ENCODE assay signal across 21 cellular contexts in the genomic region with DNA sequence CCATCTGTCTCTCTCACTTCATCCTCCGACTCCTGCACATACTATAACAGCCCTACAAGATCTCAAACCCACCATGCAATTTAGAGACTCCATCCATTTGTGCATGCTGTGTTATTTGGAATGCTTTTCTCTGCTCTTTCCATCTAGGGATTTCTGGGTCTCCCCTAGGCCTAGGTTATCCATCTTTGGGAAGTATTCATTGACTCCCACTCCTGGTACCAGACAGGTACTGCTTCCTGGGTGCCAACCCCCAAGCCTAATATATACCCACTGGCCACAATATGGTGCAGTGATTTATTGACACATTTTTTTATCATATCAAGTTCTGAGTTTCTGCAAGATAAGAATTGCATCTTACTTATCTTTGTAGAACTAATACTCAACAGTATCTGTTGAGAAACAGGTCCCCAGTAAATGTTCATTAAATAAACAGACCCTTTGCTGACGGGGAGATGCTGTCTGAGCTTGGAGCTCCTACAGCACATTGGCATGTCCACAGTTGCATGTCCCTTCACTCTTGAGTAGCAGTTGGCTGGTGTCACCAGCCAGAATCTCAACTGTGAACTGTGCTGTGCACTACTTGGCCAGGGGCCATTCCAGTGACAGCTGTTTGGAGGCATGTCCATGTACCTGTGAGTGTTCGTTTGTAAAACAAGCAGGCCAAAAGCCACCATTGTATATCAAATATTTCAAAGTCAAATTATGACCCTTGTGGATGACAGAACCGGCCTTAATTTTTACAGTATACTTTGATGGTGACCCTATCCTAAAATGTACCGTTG.
"Had no signal": no experiment of that assay in that cellular context is flagged by ENCODE, and none has a peak within 500 bp of the region (broad histone marks: within the 10 kb centered on the region; RNA-seq: fewer than 3 reads in every experiment).

No MANE protein-coding gene starts in this region.

- H3K4me3 ChIP-seq: MG63 had no signal

- H3K27ac ChIP-seq: RWPE1 had no signal

- DNase-seq: Karpas-422; KG1; MG63; NCI-H1092; NCI-H1105 treated with DMSO at 0.1 percent for 48 hours; NCI-H1417 treated with DMSO at 0.1 percent for 48 hours; NCI-H146; NCI-H187 treated with DMSO at 0.1 percent for 48 hours; NCI-H2081; NCI-H2107; NCI-H2227 treated with DMSO at 0.1 percent for 48 hours; NCI-H526 treated with DMSO at 0.1 percent for 48 hours; NCI-H748 treated with DMSO at 0.1 percent for 48 hours; NK-92 treated with Interleukin-12 subunit alpha and Interleukin-12 subunit beta, amount 100 ng/mL, for 24 hours; PC-3; SHP77; SK-N-SH; SW 1271; T-cell had no signal

- ATAC-seq: Panc1, PC-3, T-cell had no signal

- H3K36me3 ChIP-seq: MG63 had no signal
